Comparison of ENCODE assay signal across 10 cellular contexts in the genomic region with DNA sequence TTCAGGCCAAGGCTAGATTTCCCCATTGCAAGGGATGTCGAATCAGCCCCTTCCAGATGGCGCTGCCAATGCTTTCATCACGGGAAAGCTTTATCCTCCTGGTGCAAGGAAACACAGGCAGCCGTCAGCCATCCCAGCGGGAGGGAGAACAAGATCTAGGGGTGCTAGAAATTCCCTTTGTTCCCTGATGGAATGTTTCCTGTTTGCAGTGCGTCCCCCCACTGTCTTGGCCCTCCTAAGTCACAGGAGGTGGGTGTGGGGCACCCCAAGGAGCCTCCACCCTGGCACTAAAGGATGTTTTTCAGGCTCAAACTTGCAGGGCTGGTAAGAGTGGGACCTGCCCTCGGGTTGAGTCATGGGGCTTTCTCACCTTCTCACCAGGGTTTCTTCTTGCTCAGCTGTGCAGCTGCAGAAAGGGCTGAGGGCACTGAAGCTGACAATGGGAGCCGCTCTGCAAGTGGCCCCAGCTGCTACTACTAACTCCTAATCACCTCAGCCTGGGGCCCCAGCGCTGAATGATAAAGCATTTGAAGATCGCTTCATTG.
DNase-seq lines count a peak whose midpoint lies in the region; ATAC-seq and TF ChIP-seq lines count a peak whose summit lies in the region.
"Had no signal": no experiment of that assay in that cellular context is flagged by ENCODE, and none has a peak within 500 bp of the region (broad histone marks: within the 10 kb centered on the region; RNA-seq: fewer than 3 reads in every experiment).

No MANE protein-coding gene starts in this region.

- peak; percentile 67 to 76 for ATAC-seq in activated T-cell treated with anti-CD3 and anti-CD28 coated beads, Interleukin-2, amount 50 U/mL, for 72 hours (replicated peaks in 1 of 2)
- peak; percentile 76 for ATAC-seq in HG02870 (IDR thresholded peaks at IDR 0.05; ENCODE audit: unreplicated experiment)

- peak overlapping the region; percentile 47 for H3K27ac ChIP-seq in suprapubic skin

- H3K27me3 Mint-ChIP-seq in activated T-cell treated with anti-CD3 and anti-CD28 coated beads, Interleukin-2, amount 50 U/mL, for 72 hours (ENCODE audit: low read depth) = no peaks in the 10 kb centered on the region
- no peaks in the 10 kb centered on the region for H3K27me3 Mint-ChIP-seq in activated T-cell treated with anti-CD3 and anti-CD28 coated beads, Interleukin-2, amount 50 U/mL, for 24 hours

- no peaks in the 10 kb centered on the region for H3K4me1 Mint-ChIP-seq in activated T-cell treated with anti-CD3 and anti-CD28 coated beads, Interleukin-2, amount 50 U/mL, for 72 hours (ENCODE audit: low read depth)
- no peaks in the 10 kb centered on the region for H3K4me1 Mint-ChIP-seq in activated T-cell treated with anti-CD3 and anti-CD28 coated beads, Interleukin-2, amount 50 U/mL, for 24 hours (ENCODE audit: low read depth)

- no peak overlapping the region for H3K4me3 Mint-ChIP-seq in activated T-cell treated with anti-CD3 and anti-CD28 coated beads, Interleukin-2, amount 50 U/mL, for 72 hours
- H3K4me3 Mint-ChIP-seq in activated T-cell treated with anti-CD3 and anti-CD28 coated beads, Interleukin-2, amount 50 U/mL, for 24 hours = no peak overlapping the region
- H3K4me3 Mint-ChIP-seq: memory B cell had no signal

- H3K9me3 Mint-ChIP-seq in activated T-cell treated with anti-CD3 and anti-CD28 coated beads, Interleukin-2, amount 50 U/mL, for 72 hours = no peaks in the 10 kb centered on the region
- H3K9me3 Mint-ChIP-seq in activated T-cell treated with anti-CD3 and anti-CD28 coated beads, Interleukin-2, amount 50 U/mL, for 24 hours = no peaks in the 10 kb centered on the region
- H3K9me3 Mint-ChIP-seq: memory B cell had no signal

- no peaks in the 10 kb centered on the region for H3K27me3 ChIP-seq in suprapubic skin

- TF ChIP-seq EP300 in suprapubic skin (IDR thresholded peaks at IDR 0.05) = no peak

- no peaks in the 10 kb centered on the region for H3K9me3 ChIP-seq in suprapubic skin

- no peak for TF ChIP-seq CTCF in suprapubic skin (IDR thresholded peaks at IDR 0.05)

- peak; percentile 23 to 30 for DNase-seq in activated T-cell treated with anti-CD3 and anti-CD28 coated beads, Interleukin-2, amount 50 U/mL, for 72 hours
- no peak for DNase-seq in activated T-cell treated with anti-CD3 and anti-CD28 coated beads, Interleukin-2, amount 50 U/mL, for 24 hours
- DNase-seq in brain pericyte (ENCODE audit: low read depth, low spot score) (peak; percentile 84), suprapubic skin (ENCODE audit: low spot score in 2 of 2) (no peak), SK-N-DZ (ENCODE audit: low spot score) (no peak), activated gamma-delta T cell (lab: John Stamatoyannopoulos, UW) (no peak)
- no peak for DNase-seq in stimulated activated CD4-positive, alpha-beta T cell treated with anti-CD3 and anti-CD28 coated beads, Interleukin-12 subunit alpha, Interleukin-12 subunit beta, amount 100 ng/mL, for 4 hours
- DNase-seq: activated CD4-positive, CD25-positive, alpha-beta regulatory T cell had no signal

- H3K36me3 ChIP-seq in suprapubic skin = peaks cover 31% of the 10 kb centered on the region

- no peaks in the 10 kb centered on the region for H3K36me3 Mint-ChIP-seq in activated T-cell treated with anti-CD3 and anti-CD28 coated beads, Interleukin-2, amount 50 U/mL, for 72 hours (ENCODE audit: insufficient read depth in 2 of 2)
- H3K36me3 Mint-ChIP-seq in activated T-cell treated with anti-CD3 and anti-CD28 coated beads, Interleukin-2, amount 50 U/mL, for 24 hours (ENCODE audit: low read depth) = no peaks in the 10 kb centered on the region
- H3K36me3 Mint-ChIP-seq: memory B cell had no signal

- H3K27ac Mint-ChIP-seq in activated T-cell treated with anti-CD3 and anti-CD28 coated beads, Interleukin-2, amount 50 U/mL, for 72 hours = no peak overlapping the region
- H3K27ac Mint-ChIP-seq in activated T-cell treated with anti-CD3 and anti-CD28 coated beads, Interleukin-2, amount 50 U/mL, for 24 hours = no peak overlapping the region
- H3K27ac Mint-ChIP-seq: memory B cell had no signal

- peaks cover 32% of the 10 kb centered on the region for H3K4me1 ChIP-seq in suprapubic skin

- TF ChIP-seq POLR2A in suprapubic skin (IDR thresholded peaks at IDR 0.05) = no peak

- 58% methylated on average over 9 of the region's 10 CpGs for WGBS in suprapubic skin

- H3K4me3 ChIP-seq in suprapubic skin = no peak overlapping the region

Comparison
In these comparisons a context has a peak if more than half of its experiments do, and no peak if none do; other contexts are left out.
1. DNase-seq: peak in activated T-cell treated with anti-CD3 and anti-CD28 coated beads, Interleukin-2, amount 50 U/mL, for 72 hours (2 of 2) and brain pericyte (single experiment); none in activated T-cell treated with anti-CD3 and anti-CD28 coated beads, Interleukin-2, amount 50 U/mL, for 24 hours (single experiment), suprapubic skin (0 of 2), SK-N-DZ (single experiment), activated gamma-delta T cell (single experiment) and stimulated activated CD4-positive, alpha-beta T cell treated with anti-CD3 and anti-CD28 coated beads, Interleukin-12 subunit alpha, Interleukin-12 subunit beta, amount 100 ng/mL, for 4 hours (single experiment).